Comparison of ENCODE assay signal across 1 cellular context in the genomic region with DNA sequence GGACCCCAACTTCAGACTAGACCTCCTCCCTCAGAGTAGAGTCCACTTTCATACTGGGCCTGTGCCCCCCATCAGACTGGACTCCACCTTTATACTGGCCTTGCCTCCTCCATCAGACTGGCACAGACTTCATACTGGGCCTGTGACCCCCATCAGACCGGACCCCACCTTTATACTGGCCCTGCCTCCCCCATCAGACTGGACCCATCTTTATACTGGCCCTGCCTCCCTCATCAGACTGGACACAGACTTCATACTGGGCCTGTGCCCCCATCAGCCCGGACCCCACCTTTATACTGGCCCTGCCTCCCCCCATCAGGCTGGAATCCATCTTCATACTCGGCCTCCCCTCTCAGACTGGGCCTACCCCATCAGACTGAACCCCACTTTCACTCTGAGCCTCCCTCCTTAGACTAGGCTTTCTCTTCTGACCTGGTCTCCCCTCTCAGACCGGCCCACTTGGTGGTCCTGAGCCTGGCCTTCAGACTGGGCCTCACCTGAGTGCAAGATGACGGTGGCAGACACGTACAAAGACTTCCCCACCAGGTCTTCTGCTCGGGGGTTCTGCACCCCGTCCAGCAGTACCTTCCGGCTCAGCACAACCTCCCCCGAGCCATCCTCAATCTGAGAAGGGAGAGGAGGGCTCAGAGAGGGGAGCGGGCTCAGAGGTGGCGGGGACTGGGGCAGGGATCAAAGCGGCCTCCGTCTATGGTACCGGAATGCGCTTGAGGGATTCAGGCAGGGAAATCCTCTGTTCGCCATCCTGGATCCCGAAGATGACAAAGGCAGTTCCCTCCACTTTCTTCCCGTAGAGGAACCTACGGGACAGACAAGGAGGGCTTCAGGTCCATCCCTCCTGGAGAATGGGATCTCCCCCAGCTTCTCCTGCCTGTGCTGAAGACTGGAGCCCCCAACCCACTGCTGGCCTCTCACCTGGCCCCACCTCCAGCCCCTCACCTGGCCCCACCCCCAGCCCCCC.
A peak's percentile ranks its signal among the peaks of the same experiment; 100 is the strongest.
TF ChIP-seq lines count a peak whose summit lies in the region.

No MANE protein-coding gene starts in this region.

TF ChIP-seq in liver, 16 proteins besides CTCF, POLR2A, EP300 and RAD21:
- no peak for TF ChIP-seq FOXA2 (IDR thresholded peaks at IDR 0.05)
- TF ChIP-seq NR2F2 (IDR thresholded peaks at IDR 0.05): peak; percentile 5
- TF ChIP-seq, protein P1, sequence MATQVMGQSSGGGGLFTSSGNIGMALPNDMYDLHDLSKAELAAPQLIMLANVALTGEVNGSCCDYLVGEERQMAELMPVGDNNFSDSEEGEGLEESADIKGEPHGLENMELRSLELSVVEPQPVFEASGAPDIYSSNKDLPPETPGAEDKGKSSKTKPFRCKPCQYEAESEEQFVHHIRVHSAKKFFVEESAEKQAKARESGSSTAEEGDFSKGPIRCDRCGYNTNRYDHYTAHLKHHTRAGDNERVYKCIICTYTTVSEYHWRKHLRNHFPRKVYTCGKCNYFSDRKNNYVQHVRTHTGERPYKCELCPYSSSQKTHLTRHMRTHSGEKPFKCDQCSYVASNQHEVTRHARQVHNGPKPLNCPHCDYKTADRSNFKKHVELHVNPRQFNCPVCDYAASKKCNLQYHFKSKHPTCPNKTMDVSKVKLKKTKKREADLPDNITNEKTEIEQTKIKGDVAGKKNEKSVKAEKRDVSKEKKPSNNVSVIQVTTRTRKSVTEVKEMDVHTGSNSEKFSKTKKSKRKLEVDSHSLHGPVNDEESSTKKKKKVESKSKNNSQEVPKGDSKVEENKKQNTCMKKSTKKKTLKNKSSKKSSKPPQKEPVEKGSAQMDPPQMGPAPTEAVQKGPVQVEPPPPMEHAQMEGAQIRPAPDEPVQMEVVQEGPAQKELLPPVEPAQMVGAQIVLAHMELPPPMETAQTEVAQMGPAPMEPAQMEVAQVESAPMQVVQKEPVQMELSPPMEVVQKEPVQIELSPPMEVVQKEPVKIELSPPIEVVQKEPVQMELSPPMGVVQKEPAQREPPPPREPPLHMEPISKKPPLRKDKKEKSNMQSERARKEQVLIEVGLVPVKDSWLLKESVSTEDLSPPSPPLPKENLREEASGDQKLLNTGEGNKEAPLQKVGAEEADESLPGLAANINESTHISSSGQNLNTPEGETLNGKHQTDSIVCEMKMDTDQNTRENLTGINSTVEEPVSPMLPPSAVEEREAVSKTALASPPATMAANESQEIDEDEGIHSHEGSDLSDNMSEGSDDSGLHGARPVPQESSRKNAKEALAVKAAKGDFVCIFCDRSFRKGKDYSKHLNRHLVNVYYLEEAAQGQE (IDR thresholded peaks at IDR 0.05): no peak
